10 cellular contexts compared by ENCODE assay signal in the genomic region with DNA sequence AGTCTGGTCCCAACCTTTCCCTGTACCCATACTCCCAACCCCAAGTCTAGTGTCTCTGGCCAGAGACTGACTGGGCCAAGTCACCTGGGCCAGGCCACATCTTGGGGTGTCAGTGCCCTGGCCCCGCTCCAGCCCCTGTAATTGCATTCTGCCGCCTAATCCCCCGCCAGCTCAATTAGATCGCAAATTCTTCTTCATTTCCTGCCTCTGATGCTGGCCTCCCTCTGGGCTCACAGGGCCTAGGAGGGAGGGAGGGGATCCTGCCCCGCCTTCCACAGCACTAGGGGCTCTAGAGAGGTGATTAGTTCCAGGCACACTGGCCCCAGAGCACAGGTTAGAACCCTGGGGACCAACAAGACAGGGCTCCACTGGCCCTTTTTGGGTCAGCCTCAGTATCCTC. TPM values are rescaled to one million over a fixed set of nuclear protein-coding genes. Genes with fewer than 3 reads are reported as not detected.
DNase-seq lines count a peak whose midpoint lies in the region; ATAC-seq, FAIRE-seq and TF ChIP-seq lines count a peak whose summit lies in the region.
"Had no signal": no experiment of that assay in that cellular context is flagged by ENCODE, and none has a peak within 500 bp of the region (broad histone marks: within the 10 kb centered on the region; RNA-seq: fewer than 3 reads in every experiment).

No MANE protein-coding gene starts in this region.

- no peak for TF ChIP-seq POLR2A in A549 (IDR thresholded peaks at IDR 0.05; ENCODE audit: low read length)

- peaks cover 89% of the 10 kb centered on the region for H3K4me1 ChIP-seq in A549

- peaks cover 6 to 26% of the 10 kb centered on the region in 2 donors for H3K27me3 Mint-ChIP-seq in effector memory CD8-positive, alpha-beta T cell
- H3K27me3 Mint-ChIP-seq in nephron progenitor cell (ENCODE audit: low read depth, poor library complexity): no peaks in the 10 kb centered on the region

- DNase-seq in A549 (ENCODE audit: low read depth in 1 of 2, low spot score in 1 of 2): no peak
- no peak for DNase-seq in effector memory CD8-positive, alpha-beta T cell
- DNase-seq in nephron progenitor cell: no peak
- DNase-seq in iPS-NIHi11 (ENCODE audit: low spot score): no peak
- no peak for DNase-seq in AML-193 (lab: John Stamatoyannopoulos, UW)
- DNase-seq: islet precursor cell, NCI-H2171 treated with DMSO at 0.1 percent for 48 hours had no signal

- peak overlapping the region; percentile 78 to 98; a peak in 4 of 6 replicates for H3K27ac ChIP-seq in A549

- peak overlapping the region; percentile 3 to 77 for H3K27ac Mint-ChIP-seq in effector memory CD8-positive, alpha-beta T cell
- peak overlapping the region; percentile 54 for H3K27ac Mint-ChIP-seq in nephron progenitor cell

- H3K9me3 ChIP-seq in A549: no peaks in the 10 kb centered on the region

- TF ChIP-seq CTCF in A549 (IDR thresholded peaks at IDR 0.05) (no peak), nephron progenitor cell (IDR thresholded peaks at IDR 0.05) (no peak)

- no peak for FAIRE-seq in A549 (lab: Jason Lieb, UNC)

- POLR2A ChIA-PET in A549 (lab: Yijun Ruan, JAX): no interaction called here

- H3K4me3 Mint-ChIP-seq in effector memory CD8-positive, alpha-beta T cell: peak overlapping the region; percentile 44 to 57
- peak overlapping the region; percentile 99 for H3K4me3 Mint-ChIP-seq in nephron progenitor cell

- peaks cover 42 to 57% of the 10 kb centered on the region in 2 donors for H3K4me1 Mint-ChIP-seq in effector memory CD8-positive, alpha-beta T cell (ENCODE audit: low read depth in 2 of 2)
- H3K4me1 Mint-ChIP-seq in nephron progenitor cell: peaks cover 75% of the 10 kb centered on the region

- H3K36me3 Mint-ChIP-seq in effector memory CD8-positive, alpha-beta T cell (ENCODE audit: insufficient read depth): peaks cover 2% of the 10 kb centered on the region
- no peaks in the 10 kb centered on the region for H3K36me3 Mint-ChIP-seq in nephron progenitor cell (ENCODE audit: low read depth)

- CTCF ChIA-PET in A549 (lab: Yijun Ruan, JAX): interaction anchor here (1.2 to 17.1 kb wide), 7 partner anchors 9 to 134 kb away, joined by 3 to 195 read pairs (median 6); no protein-coding TSS in a partner anchor

- TF ChIP-seq EP300 in A549 (IDR thresholded peaks at IDR 0.05) (no peak), Ishikawa (IDR thresholded peaks at IDR 0.05; ENCODE audit: borderline replicate concordance) (peak; percentile 82; the same call in 1 of the 2 replicates)

- TF ChIP-seq RAD21 in A549 (conservative IDR thresholded peaks at IDR 0.05 in 1 of 2, IDR thresholded peaks at IDR 0.05 in 1 of 2): no peak
- TF ChIP-seq RAD21 in Ishikawa (IDR thresholded peaks at IDR 0.05; ENCODE audit: low read depth): no peak

- no peak overlapping the region for H3K4me3 ChIP-seq in A549

- H3K4me2 ChIP-seq in A549: peak overlapping the region; percentile 99; the same call in 2 of the 3 replicates

- no peaks in the 10 kb centered on the region for H3K9me3 Mint-ChIP-seq in effector memory CD8-positive, alpha-beta T cell
- no peaks in the 10 kb centered on the region for H3K9me3 Mint-ChIP-seq in nephron progenitor cell

- 89% methylated on average over 5 of the region's 5 CpGs for WGBS in A549 (ENCODE audit: missing lambda C conversion rate)

- ATAC-seq in A549: no peak
- ATAC-seq in effector memory CD8-positive, alpha-beta T cell (replicated peaks): no peak
- ATAC-seq in HG02884 (IDR thresholded peaks at IDR 0.05; ENCODE audit: unreplicated experiment): no peak
- no peak for ATAC-seq in GM21447 (IDR thresholded peaks at IDR 0.05; ENCODE audit: unreplicated experiment)

TF ChIP-seq in A549, 52 proteins besides CTCF, POLR2A, EP300 and RAD21:
- TF ChIP-seq RCOR1 (IDR thresholded peaks at IDR 0.05; ENCODE audit: low read depth, low read length) (no peak), POLR2AphosphoS2 (conservative IDR thresholded peaks at IDR 0.05; ENCODE audit: low read length) (no peak), FOXS1 (CRISPR knock-in tag; IDR thresholded peaks at IDR 0.05) (no peak), NFE2L2 (conservative IDR thresholded peaks at IDR 0.05; ENCODE audit: low read length) (no peak), ZNF302 (CRISPR knock-in tag; IDR thresholded peaks at IDR 0.05) (no peak), ZC3H11A (IDR thresholded peaks at IDR 0.05) (no peak), ESRRA (IDR thresholded peaks at IDR 0.05; ENCODE audit: borderline replicate concordance, low read length) (no peak)
TF ChIP-seq in A549: peak in this region for 0.

TF ChIP-seq in Ishikawa, 13 proteins besides CTCF, POLR2A, EP300 and RAD21:
- TF ChIP-seq CREB1 (IDR thresholded peaks at IDR 0.05; ENCODE audit: low read depth) (no peak), FOXM1 (IDR thresholded peaks at IDR 0.05; ENCODE audit: borderline replicate concordance, low read depth) (peak; percentile 64; the same call in 1 of the 2 replicates), REST (IDR thresholded peaks at IDR 0.05; ENCODE audit: low read depth) (no peak), MAX (IDR thresholded peaks at IDR 0.05) (no peak), ZBTB7A (IDR thresholded peaks at IDR 0.05; ENCODE audit: low read depth) (0 out of 2 replicates have a peak, but pooled peaks have one; percentile 57), TEAD4 (IDR thresholded peaks at IDR 0.05) (peak; percentile 54), TAF1 (IDR thresholded peaks at IDR 0.05; ENCODE audit: low read depth) (no peak), TCF12 (IDR thresholded peaks at IDR 0.05; ENCODE audit: low read depth) (peak; percentile 74; the same call in 1 of the 2 replicates), CEBPB (IDR thresholded peaks at IDR 0.05) (no peak), NFIC (IDR thresholded peaks at IDR 0.05) (peak; percentile 82), YY1 (IDR thresholded peaks at IDR 0.05; ENCODE audit: low read depth) (no peak), EGR1 (IDR thresholded peaks at IDR 0.05) (no peak)
- TF ChIP-seq, protein P1, sequence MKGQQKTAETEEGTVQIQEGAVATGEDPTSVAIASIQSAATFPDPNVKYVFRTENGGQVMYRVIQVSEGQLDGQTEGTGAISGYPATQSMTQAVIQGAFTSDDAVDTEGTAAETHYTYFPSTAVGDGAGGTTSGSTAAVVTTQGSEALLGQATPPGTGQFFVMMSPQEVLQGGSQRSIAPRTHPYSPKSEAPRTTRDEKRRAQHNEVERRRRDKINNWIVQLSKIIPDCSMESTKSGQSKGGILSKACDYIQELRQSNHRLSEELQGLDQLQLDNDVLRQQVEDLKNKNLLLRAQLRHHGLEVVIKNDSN (IDR thresholded peaks at IDR 0.05): no peak

RNA-seq across cellular contexts. Expression of gene CXXC5, which starts 5.5 kb away (rescaled TPM):
- polyA plus RNA-seq in A549 (2011; rRNA removed) (16.7 and 18.1 TPM in 2 replicates), A549 (2017; fragmentation: RNase III; extraction: RNeasy Plus Mini Kit Qiagen cat#74134 plus additional on column Dnase treatment) (22.5 to 32.5 TPM (median 26.1 TPM) in 3 replicates)
- 19.5 and 34.4 TPM in 2 replicates for polyA plus RNA-seq in A549 (2012; cell fraction: cytosol; rRNA removed)
- polyA plus RNA-seq in A549 (2012; cell fraction: nucleus; rRNA removed): 24.3 and 27.2 TPM in 2 replicates
- polyA minus RNA-seq in A549 (2011; rRNA and poly(A)+ RNA removed): 6.9 and 12.0 TPM in 2 replicates
